ENCODE assay signal across 1 cellular context in the genomic region with DNA sequence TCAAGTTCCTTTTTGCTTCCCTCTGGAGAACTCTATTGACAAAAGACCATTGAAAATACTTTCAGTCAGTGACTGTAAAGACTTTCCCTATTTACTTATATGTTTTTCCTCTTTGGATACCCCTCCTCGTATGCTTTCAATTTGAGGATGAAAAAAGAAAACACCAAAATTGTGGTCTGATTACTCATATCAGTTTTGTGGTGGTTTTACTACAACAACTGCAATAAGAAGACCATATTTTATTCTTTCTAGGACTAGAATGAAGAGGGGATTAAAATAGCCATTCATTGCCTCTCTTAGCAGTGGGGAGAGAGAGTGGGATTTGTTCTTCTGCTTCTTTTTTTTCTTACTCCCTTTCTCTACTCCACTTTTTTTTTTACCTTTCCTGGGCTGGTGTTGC.
TF ChIP-seq lines count a peak whose summit lies in the region.

No MANE protein-coding gene starts in this region.

TF ChIP-seq in HEK293, 187 proteins besides CTCF, POLR2A, EP300 and RAD21 (continued from another document):
- TF ChIP-seq, protein P1, sequence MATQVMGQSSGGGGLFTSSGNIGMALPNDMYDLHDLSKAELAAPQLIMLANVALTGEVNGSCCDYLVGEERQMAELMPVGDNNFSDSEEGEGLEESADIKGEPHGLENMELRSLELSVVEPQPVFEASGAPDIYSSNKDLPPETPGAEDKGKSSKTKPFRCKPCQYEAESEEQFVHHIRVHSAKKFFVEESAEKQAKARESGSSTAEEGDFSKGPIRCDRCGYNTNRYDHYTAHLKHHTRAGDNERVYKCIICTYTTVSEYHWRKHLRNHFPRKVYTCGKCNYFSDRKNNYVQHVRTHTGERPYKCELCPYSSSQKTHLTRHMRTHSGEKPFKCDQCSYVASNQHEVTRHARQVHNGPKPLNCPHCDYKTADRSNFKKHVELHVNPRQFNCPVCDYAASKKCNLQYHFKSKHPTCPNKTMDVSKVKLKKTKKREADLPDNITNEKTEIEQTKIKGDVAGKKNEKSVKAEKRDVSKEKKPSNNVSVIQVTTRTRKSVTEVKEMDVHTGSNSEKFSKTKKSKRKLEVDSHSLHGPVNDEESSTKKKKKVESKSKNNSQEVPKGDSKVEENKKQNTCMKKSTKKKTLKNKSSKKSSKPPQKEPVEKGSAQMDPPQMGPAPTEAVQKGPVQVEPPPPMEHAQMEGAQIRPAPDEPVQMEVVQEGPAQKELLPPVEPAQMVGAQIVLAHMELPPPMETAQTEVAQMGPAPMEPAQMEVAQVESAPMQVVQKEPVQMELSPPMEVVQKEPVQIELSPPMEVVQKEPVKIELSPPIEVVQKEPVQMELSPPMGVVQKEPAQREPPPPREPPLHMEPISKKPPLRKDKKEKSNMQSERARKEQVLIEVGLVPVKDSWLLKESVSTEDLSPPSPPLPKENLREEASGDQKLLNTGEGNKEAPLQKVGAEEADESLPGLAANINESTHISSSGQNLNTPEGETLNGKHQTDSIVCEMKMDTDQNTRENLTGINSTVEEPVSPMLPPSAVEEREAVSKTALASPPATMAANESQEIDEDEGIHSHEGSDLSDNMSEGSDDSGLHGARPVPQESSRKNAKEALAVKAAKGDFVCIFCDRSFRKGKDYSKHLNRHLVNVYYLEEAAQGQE (tag by site-specific recombination; IDR thresholded peaks at IDR 0.05), result no peak
